ENCODE assay signal across 24 cellular contexts in the genomic region with DNA sequence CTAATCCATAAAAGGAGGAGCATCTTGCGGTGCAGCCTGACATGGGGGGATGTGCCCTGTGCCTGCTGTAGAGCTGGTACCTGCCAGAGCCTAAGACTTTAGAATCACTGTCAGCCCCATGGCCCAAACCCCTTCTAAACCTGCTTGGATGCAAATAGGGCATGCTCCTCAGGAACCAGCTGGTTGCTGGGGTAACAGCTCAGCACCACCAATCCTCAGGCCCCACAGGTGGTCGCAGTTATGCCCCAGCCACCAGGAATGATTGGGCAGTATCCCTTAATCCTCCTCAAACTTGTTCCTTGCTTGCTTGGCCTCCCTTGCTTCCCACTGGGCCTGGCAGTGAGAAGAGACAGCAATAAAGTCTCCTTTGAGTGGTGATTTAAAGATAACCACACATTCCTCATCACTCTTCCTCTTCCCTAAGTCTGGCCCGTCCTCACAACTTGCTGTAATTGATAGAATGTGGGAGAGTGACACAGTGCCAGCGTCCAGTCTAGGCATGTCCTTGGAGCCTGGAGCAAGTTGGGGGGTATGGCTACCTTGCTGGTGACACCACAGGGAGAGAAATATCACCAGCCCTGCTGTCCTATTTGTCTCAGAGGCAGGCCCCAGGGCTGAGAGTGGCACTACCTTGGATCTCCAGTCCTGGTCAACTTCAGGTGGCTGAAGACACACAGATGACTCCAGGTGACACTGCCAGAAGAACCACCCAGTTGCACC.
"Had no signal": no experiment of that assay in that cellular context is flagged by ENCODE, and none has a peak within 500 bp of the region (broad histone marks: within the 10 kb centered on the region; RNA-seq: fewer than 3 reads in every experiment).

No MANE protein-coding gene starts in this region.

- H3K36me3 ChIP-seq: neutrophil, ovary, prostate gland had no signal

- DNase-seq: activated CD4-positive, alpha-beta T cell treated with anti-CD3 and anti-CD28 coated beads for 48 hours; activated CD4-positive, alpha-beta T cell treated with anti-CD3 and anti-CD28 coated beads, Interleukin-2, amount 50 U/mL, for 48 hours; activated CD8-positive, alpha-beta memory T cell treated with anti-CD3 and anti-CD28 coated beads, Interleukin-2, amount 50 U/mL, for 48 hours; activated T-cell treated with anti-CD3 and anti-CD28 coated beads, Interleukin-2, amount 50 U/mL, for 24 hours; anterior cingulate cortex; dermis blood vessel endothelial cell; effector CD8-positive, alpha-beta T cell; left colon; mesenchymal stem cell; ovary; stimulated activated CD4-positive, alpha-beta T cell treated with anti-CD3 and anti-CD28 coated beads, Interleukin-15, amount 100 ng/mL, for 24 hours; stimulated activated CD4-positive, alpha-beta T cell treated with anti-CD3 and anti-CD28 coated beads, Interleukin-2, amount 100 ng/mL, for 24 hours; stimulated activated naive CD4-positive, alpha-beta T cell; testis; trophoblast cell had no signal

- H3K27ac ChIP-seq: gastroesophageal sphincter, hepatocyte, neutrophil, ovary, prostate gland, testis, VCaP had no signal

- ATAC-seq: activated CD4-positive, CD25-positive, alpha-beta regulatory T cell treated with anti-CD3 and anti-CD28 coated beads, Interleukin-2, amount 50 U/mL, for 24 hours; gastroesophageal sphincter; left colon; natural killer cell treated with Interleukin-12 subunit alpha and Interleukin-12 subunit beta and Interleukin-15 and Interleukin-18, amount 100 ng/mL, for 72 hours had no signal

- H3K9me3 ChIP-seq: gastroesophageal sphincter, neutrophil, ovary, prostate gland, testis had no signal

- H3K4me3 ChIP-seq: gastroesophageal sphincter, hepatocyte, ovary, prostate gland, smooth muscle cell, testis had no signal

- H3K27ac Mint-ChIP-seq: activated naive CD4-positive, alpha-beta T cell treated with anti-CD3 and anti-CD28 coated beads, Interleukin-2, amount 50 U/mL, for 24 hours; activated T-cell treated with anti-CD3 and anti-CD28 coated beads, Interleukin-2, amount 50 U/mL, for 24 hours; natural killer cell treated with Interleukin-12 subunit alpha and Interleukin-12 subunit beta and Interleukin-15 and Interleukin-18, amount 100 ng/mL, for 72 hours had no signal

- H3K4me1 Mint-ChIP-seq: activated naive CD4-positive, alpha-beta T cell treated with anti-CD3 and anti-CD28 coated beads, Interleukin-2, amount 50 U/mL, for 24 hours had no signal

- H3K9me3 Mint-ChIP-seq: activated naive CD4-positive, alpha-beta T cell treated with anti-CD3 and anti-CD28 coated beads, Interleukin-2, amount 50 U/mL, for 24 hours; activated T-cell treated with anti-CD3 and anti-CD28 coated beads, Interleukin-2, amount 50 U/mL, for 24 hours; natural killer cell treated with Interleukin-12 subunit alpha and Interleukin-12 subunit beta and Interleukin-15 and Interleukin-18, amount 100 ng/mL, for 72 hours had no signal

- H3K4me3 Mint-ChIP-seq: activated naive CD4-positive, alpha-beta T cell treated with anti-CD3 and anti-CD28 coated beads, Interleukin-2, amount 50 U/mL, for 24 hours; activated T-cell treated with anti-CD3 and anti-CD28 coated beads, Interleukin-2, amount 50 U/mL, for 24 hours; natural killer cell treated with Interleukin-12 subunit alpha and Interleukin-12 subunit beta and Interleukin-15 and Interleukin-18, amount 100 ng/mL, for 72 hours had no signal

- H3K27me3 ChIP-seq: gastroesophageal sphincter, hepatocyte, ovary, testis had no signal

- H3K4me1 ChIP-seq: prostate gland had no signal
